Comparison of ENCODE assay signal across 12 cellular contexts in genomic region chr15:26391556-26392229, GRCh38.
DNase-seq lines count a peak whose midpoint lies in the region; ATAC-seq and FAIRE-seq lines count a peak whose summit lies in the region.
"Had no signal": no experiment of that assay in that cellular context is flagged by ENCODE, and none has a peak within 500 bp of the region (broad histone marks: within the 10 kb centered on the region; RNA-seq: fewer than 3 reads in every experiment).

No MANE protein-coding gene starts in this region.

- H3K4me1 Mint-ChIP-seq in activated T-helper 2 cell treated with anti-CD3 and anti-CD28 coated beads, Interferon-gamma antibody, Interleukin-2, Interleukin-4, amounts not matched to agents 10 μg/mL and 5 μg/mL and 100 μg/mL, durations not matched to agents 14 hours and 24 hours and 36 hours (ENCODE audit: low read depth): no peaks in the 10 kb centered on the region

- H3K4me3 Mint-ChIP-seq in activated T-helper 2 cell treated with anti-CD3 and anti-CD28 coated beads, Interferon-gamma antibody, Interleukin-2, Interleukin-4, amounts not matched to agents 10 μg/mL and 5 μg/mL and 100 μg/mL, durations not matched to agents 14 hours and 24 hours and 36 hours (ENCODE audit: low read depth): no peak overlapping the region

- no peak overlapping the region for H3K27ac Mint-ChIP-seq in activated T-helper 2 cell treated with anti-CD3 and anti-CD28 coated beads, Interferon-gamma antibody, Interleukin-2, Interleukin-4, amounts not matched to agents 10 μg/mL and 5 μg/mL and 100 μg/mL, durations not matched to agents 14 hours and 24 hours and 36 hours

- H3K9me3 Mint-ChIP-seq in activated T-helper 2 cell treated with anti-CD3 and anti-CD28 coated beads, Interferon-gamma antibody, Interleukin-2, Interleukin-4, amounts not matched to agents 10 μg/mL and 5 μg/mL and 100 μg/mL, durations not matched to agents 14 hours and 24 hours and 36 hours: peaks cover 43% of the 10 kb centered on the region

- ATAC-seq in HG03280 (IDR thresholded peaks at IDR 0.05; ENCODE audit: unreplicated experiment) (no peak), GM21737 (IDR thresholded peaks at IDR 0.05; ENCODE audit: unreplicated experiment) (no peak)

- no peaks in the 10 kb centered on the region for H3K36me3 Mint-ChIP-seq in activated T-helper 2 cell treated with anti-CD3 and anti-CD28 coated beads, Interferon-gamma antibody, Interleukin-2, Interleukin-4, amounts not matched to agents 10 μg/mL and 5 μg/mL and 100 μg/mL, durations not matched to agents 14 hours and 24 hours and 36 hours (ENCODE audit: low read depth)

- H3K27me3 Mint-ChIP-seq in activated T-helper 2 cell treated with anti-CD3 and anti-CD28 coated beads, Interferon-gamma antibody, Interleukin-2, Interleukin-4, amounts not matched to agents 10 μg/mL and 5 μg/mL and 100 μg/mL, durations not matched to agents 14 hours and 24 hours and 36 hours (ENCODE audit: low read depth): no peaks in the 10 kb centered on the region

- DNase-seq in NCI-H1694 (lab: John Stamatoyannopoulos, UW): peak; percentile 2
- no peak for DNase-seq in NCI-H1694 treated with DMSO at 0.1 percent for 48 hours (lab: John Stamatoyannopoulos, UW)
- DNase-seq in NCI-H1092 (lab: John Stamatoyannopoulos, UW): peak; percentile 82
- DNase-seq in NCI-H69 (lab: John Stamatoyannopoulos, UW): peak; percentile 98
- DNase-seq in activated T-helper 2 cell treated with anti-CD3 and anti-CD28 coated beads, Interferon-gamma antibody, Interleukin-2, Interleukin-4, amounts not matched to agents 10 μg/mL and 5 μg/mL and 100 μg/mL, durations not matched to agents 14 hours and 24 hours and 36 hours (ENCODE audit: low spot score): no peak
- DNase-seq: HCEC 1CT, NCI-H526 treated with DMSO at 0.1 percent for 48 hours, SW 1271 had no signal

- FAIRE-seq in islet of Langerhans (lab: Jason Lieb, UNC): peak; percentile 100
- FAIRE-seq: HTR-8/SVneo had no signal

- intact Hi-C loops in activated T-helper 2 cell treated with anti-CD3 and anti-CD28 coated beads, Interferon-gamma antibody, Interleukin-2, Interleukin-4, amounts not matched to agents 10 μg/mL and 5 μg/mL and 100 μg/mL, durations not matched to agents 14 hours and 24 hours and 36 hours (cut with micrococcal nuclease): no loop called here

Comparison
In these comparisons a context has a peak if more than half of its experiments do, and no peak if none do; other contexts are left out.
1. DNase-seq: peak in NCI-H1694 (single experiment), NCI-H1092 (single experiment) and NCI-H69 (single experiment); none in NCI-H1694 treated with DMSO at 0.1 percent for 48 hours (single experiment) and activated T-helper 2 cell treated with anti-CD3 and anti-CD28 coated beads, Interferon-gamma antibody, Interleukin-2, Interleukin-4, amounts not matched to agents 10 μg/mL and 5 μg/mL and 100 μg/mL, durations not matched to agents 14 hours and 24 hours and 36 hours (single experiment).